ENCODE assay signal across 8 cellular contexts in the genomic region with DNA sequence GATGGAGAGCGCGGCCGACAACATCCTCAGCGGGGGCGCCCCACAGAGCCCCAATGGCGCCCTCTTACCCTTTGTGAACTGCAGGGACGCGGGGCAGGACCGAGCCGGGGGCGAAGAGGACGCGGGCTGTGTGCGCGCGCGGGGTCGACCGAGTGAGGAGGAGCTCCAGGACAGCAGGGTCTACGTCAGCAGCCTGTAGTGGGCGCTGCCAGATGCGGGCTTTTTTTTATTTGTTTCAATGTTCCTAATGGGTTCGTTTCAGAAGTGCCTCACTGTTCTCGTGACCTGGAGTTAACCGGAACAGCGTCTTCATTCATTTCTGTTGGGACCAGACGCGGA.
DNase-seq lines count a peak whose midpoint lies in the region; ATAC-seq and TF ChIP-seq lines count a peak whose summit lies in the region.

No MANE protein-coding gene starts in this region.

- H3K9me3 Mint-ChIP-seq in Caco-2 (ENCODE audit: unreplicated experiment) (no peaks in the 10 kb centered on the region), HFFc6 (no peaks in the 10 kb centered on the region)
- H3K9me3 Mint-ChIP-seq in stimulated activated memory B cell treated with anti-CD40 and anti-IgM and Interleukin-4, amounts not matched to agents 10 μg/mL and 1 μg/mL and 100 μg/mL, for 72 hours, result no peaks in the 10 kb centered on the region

- H3K79me1 ChIP-seq in mesenchymal stem cell (replicated peaks; ENCODE audit: low read length, poor library complexity, severe bottlenecking), result no peaks in the 10 kb centered on the region

- no peak overlapping the region for H3K4ac ChIP-seq in mesenchymal stem cell (ENCODE audit: low read depth in 1 of 2, low read length in 2 of 2)

- H3K27me3 ChIP-seq in Caco-2 (replicated peaks; ENCODE audit: control insufficient read depth, insufficient read depth, low read length) (peaks cover 4% of the 10 kb centered on the region; the same call in 1 of the 2 replicates), RWPE2 (ENCODE audit: insufficient read depth, poor library complexity, severe bottlenecking) (peaks cover 34% of the 10 kb centered on the region), mesenchymal stem cell (ENCODE audit: control insufficient read depth in 1 of 2, insufficient read depth in 1 of 2, low read length in 2 of 2) (peaks cover 9 to 72% of the 10 kb centered on the region in 2 experiments)

- ATAC-seq in RWPE2 (ENCODE audit: low read depth), result no peak; the same call in 2 of the 3 replicates
- peak; percentile 71 for ATAC-seq in stimulated activated memory B cell treated with anti-CD40 and anti-IgM and Interleukin-4, amounts not matched to agents 10 μg/mL and 1 μg/mL and 100 μg/mL, for 72 hours

- no peak overlapping the region for H2BK12ac ChIP-seq in mesenchymal stem cell (ENCODE audit: low read length in 2 of 2)

- no peak overlapping the region for H2BK15ac ChIP-seq in mesenchymal stem cell (ENCODE audit: low read depth, poor library complexity, severe bottlenecking)

- peak overlapping the region in 1 of 2 experiments; percentile 62 for H3K23ac ChIP-seq in mesenchymal stem cell (ENCODE audit: low read length in 2 of 2)

- peak overlapping the region; percentile 23 for H3K4me3 Mint-ChIP-seq in Caco-2 (ENCODE audit: unreplicated experiment)
- peak overlapping the region; percentile 67; the same call in 1 of the 2 replicates for H3K4me3 Mint-ChIP-seq in HFFc6
- peak overlapping the region; percentile 98 for H3K4me3 Mint-ChIP-seq in stimulated activated memory B cell treated with anti-CD40 and anti-IgM and Interleukin-4, amounts not matched to agents 10 μg/mL and 1 μg/mL and 100 μg/mL, for 72 hours

- no peak overlapping the region for H3K27ac Mint-ChIP-seq in Caco-2 (ENCODE audit: unreplicated experiment)
- H3K27ac Mint-ChIP-seq in HFFc6, result no peak overlapping the region
- peak overlapping the region; percentile 85 for H3K27ac Mint-ChIP-seq in stimulated activated memory B cell treated with anti-CD40 and anti-IgM and Interleukin-4, amounts not matched to agents 10 μg/mL and 1 μg/mL and 100 μg/mL, for 72 hours

- H3K36me3 ChIP-seq in Caco-2 (ENCODE audit: control insufficient read depth, insufficient read depth, low read length) (no peaks in the 10 kb centered on the region), RWPE2 (ENCODE audit: low read depth) (no peaks in the 10 kb centered on the region), mesenchymal stem cell (ENCODE audit: control insufficient read depth in 1 of 2, insufficient read depth in 2 of 2, low read depth in 1 of 2, low read length in 2 of 2) (peaks cover 0 to 36% of the 10 kb centered on the region in 2 experiments)

- H4K8ac ChIP-seq in mesenchymal stem cell (ENCODE audit: low read length), result no peak overlapping the region

- H3K27ac ChIP-seq in RWPE2 (ENCODE audit: poor library complexity, severe bottlenecking) (no peak overlapping the region), mesenchymal stem cell (ENCODE audit: low read length, poor library complexity, severe bottlenecking) (no peak overlapping the region)

- H4K91ac ChIP-seq in mesenchymal stem cell (ENCODE audit: low read length), result no peak overlapping the region

- CTCF ChIA-PET in Caco-2 (lab: Charles Lee), result no interaction called here

- no TSS peak for BruUV-seq in Caco-2 (replicated peaks; lab: Mats Ljungman, UMichigan)

- H3K4me1 Mint-ChIP-seq in Caco-2 (ENCODE audit: low read depth, unreplicated experiment), result peaks cover 7% of the 10 kb centered on the region
- peaks cover 6% of the 10 kb centered on the region; the same call in 1 of the 2 replicates for H3K4me1 Mint-ChIP-seq in HFFc6 (ENCODE audit: low read depth)
- peaks cover 17% of the 10 kb centered on the region for H3K4me1 Mint-ChIP-seq in stimulated activated memory B cell treated with anti-CD40 and anti-IgM and Interleukin-4, amounts not matched to agents 10 μg/mL and 1 μg/mL and 100 μg/mL, for 72 hours

- H3K27me3 Mint-ChIP-seq in Caco-2 (ENCODE audit: insufficient read depth, unreplicated experiment) (peaks cover 46% of the 10 kb centered on the region), HFFc6 (ENCODE audit: insufficient read depth) (peaks cover 2% of the 10 kb centered on the region)
- H3K27me3 Mint-ChIP-seq in stimulated activated memory B cell treated with anti-CD40 and anti-IgM and Interleukin-4, amounts not matched to agents 10 μg/mL and 1 μg/mL and 100 μg/mL, for 72 hours, result peaks cover 61% of the 10 kb centered on the region

- H3K4me3 ChIP-seq in Caco-2 (ENCODE audit: low read depth, low read length) (no peak overlapping the region), RWPE2 (ENCODE audit: severe bottlenecking) (peak overlapping the region; percentile 31), mesenchymal stem cell (ENCODE audit: insufficient read depth in 1 of 2, low read depth in 1 of 2, low read length in 2 of 2) (peak overlapping the region in 1 of 2 experiments; percentile 65)

- intact Hi-C loops in Caco-2 (cut with micrococcal nuclease; ENCODE audit: unreplicated experiment), result no loop called here

- peak overlapping the region; percentile 60 for H3K9ac ChIP-seq in mesenchymal stem cell (ENCODE audit: low read length)

- no peak overlapping the region for H2BK5ac ChIP-seq in mesenchymal stem cell (ENCODE audit: low read depth, low read length, poor library complexity, severe bottlenecking)

- no peak overlapping the region for H3K18ac ChIP-seq in mesenchymal stem cell (ENCODE audit: low read depth in 1 of 2, low read length in 2 of 2)

- TF ChIP-seq CTCF in Caco-2 (IDR thresholded peaks at IDR 0.05; ENCODE audit: insufficient read depth in 1 of 2, low read depth in 1 of 2, low read length in 1 of 2, severe bottlenecking in 1 of 2, unreplicated experiment in 1 of 2), result no peak
- peak; percentile 34; the same call in 1 of the 2 replicates for TF ChIP-seq CTCF in HFFc6 (IDR thresholded peaks at IDR 0.05)
- TF ChIP-seq CTCF in RWPE2 (IDR thresholded peaks at IDR 0.05; ENCODE audit: poor library complexity, severe bottlenecking), result peak; percentile 17

- H2AFZ ChIP-seq in mesenchymal stem cell (ENCODE audit: low read depth, low read length), result peak overlapping the region; percentile 78

- H3K36me3 Mint-ChIP-seq in Caco-2 (ENCODE audit: insufficient read depth, unreplicated experiment), result no peaks in the 10 kb centered on the region
- H3K36me3 Mint-ChIP-seq in HFFc6 (ENCODE audit: low read depth), result 0 out of 2 replicates have a peak, but pooled peaks cover 4% of the 10 kb centered on the region
- no peaks in the 10 kb centered on the region for H3K36me3 Mint-ChIP-seq in stimulated activated memory B cell treated with anti-CD40 and anti-IgM and Interleukin-4, amounts not matched to agents 10 μg/mL and 1 μg/mL and 100 μg/mL, for 72 hours

- DNase-seq in Caco-2 (no peak), HFFc6 (no peak), RWPE2 (ENCODE audit: low spot score) (no peak), amniotic epithelial cell (ENCODE audit: low read depth) (peak; percentile 5), mesenchymal stem cell (peak; percentile 66), NCI-H146 (lab: John Stamatoyannopoulos, UW) (no peak), EL (no peak)

- POLR2A ChIA-PET in Caco-2 (lab: Charles Lee), result no interaction called here

- H3K9me3 ChIP-seq in Caco-2 (no peaks in the 10 kb centered on the region), RWPE2 (ENCODE audit: severe bottlenecking) (no peaks in the 10 kb centered on the region), mesenchymal stem cell (ENCODE audit: control insufficient read depth, low read length) (no peaks in the 10 kb centered on the region)

- H3K4me1 ChIP-seq in Caco-2, result no peaks in the 10 kb centered on the region
- H3K4me1 ChIP-seq in RWPE2 (ENCODE audit: insufficient read depth, poor library complexity, severe bottlenecking), result no peaks in the 10 kb centered on the region
- peaks cover 10% of the 10 kb centered on the region for H3K4me1 ChIP-seq in mesenchymal stem cell (ENCODE audit: control insufficient read depth, insufficient read depth, low read depth, low read length)

- no peak overlapping the region for H2BK120ac ChIP-seq in mesenchymal stem cell (ENCODE audit: low read depth, low read length)

- no peak overlapping the region for H3K14ac ChIP-seq in mesenchymal stem cell (ENCODE audit: low read length in 2 of 2)

- WGBS in mesenchymal stem cell, result 6% methylated on average over 28 of the region's 28 CpGs

- H2AK5ac ChIP-seq in mesenchymal stem cell (ENCODE audit: low read length, severe bottlenecking), result no peak overlapping the region

- H3K4me2 ChIP-seq in mesenchymal stem cell (ENCODE audit: low read length, poor library complexity, severe bottlenecking), result peak overlapping the region; percentile 61

Comparison
In these comparisons a context has a peak if more than half of its experiments do, and no peak if none do; other contexts are left out.
1. DNase-seq: peak in amniotic epithelial cell (single experiment) and mesenchymal stem cell (single experiment); none in Caco-2 (0 of 2), HFFc6 (single experiment), RWPE2 (single experiment), NCI-H146 (single experiment) and EL (single experiment).
2. H3K4me3 Mint-ChIP-seq: peak in every context shown above with its lines; median percentile 98 in stimulated activated memory B cell treated with anti-CD40 and anti-IgM and Interleukin-4, amounts not matched to agents 10 μg/mL and 1 μg/mL and 100 μg/mL, for 72 hours; 67 in HFFc6; 23 in Caco-2.
3. CTCF ChIP-seq: peak in HFFc6 (single experiment) and RWPE2 (single experiment); none in Caco-2 (0 of 2).